ENCODE assay signal across 2 cellular contexts in genomic region chr19:34188388-34188787, GRCh38.
TF ChIP-seq lines count a peak whose summit lies in the region.

No MANE protein-coding gene starts in this region.

TF ChIP-seq in HEK293, 187 proteins besides CTCF, POLR2A, EP300 and RAD21:
- TF ChIP-seq ZNF146 (tag by site-specific recombination; IDR thresholded peaks at IDR 0.05) (peak; percentile 21; the same call in 1 of the 2 replicates), ZEB2 (tag by site-specific recombination; IDR thresholded peaks at IDR 0.05) (0 out of 2 replicates have a peak, but pooled peaks have one; percentile 15), PRDM1 (tag by site-specific recombination; IDR thresholded peaks at IDR 0.05) (peak; percentile 60), OSR2 (tag by site-specific recombination; IDR thresholded peaks at IDR 0.05) (peak; percentile 21; the same call in 1 of the 2 replicates), RBAK (tag by site-specific recombination; IDR thresholded peaks at IDR 0.05) (no peak), ZXDB (tag by site-specific recombination; IDR thresholded peaks at IDR 0.05) (no peak), ZFP37 (tag by site-specific recombination; IDR thresholded peaks at IDR 0.05) (peak; percentile 17; the same call in 1 of the 2 replicates), ZNF600 (tag by site-specific recombination; IDR thresholded peaks at IDR 0.05) (no peak), ZNF175 (tag by site-specific recombination; IDR thresholded peaks at IDR 0.05) (no peak), ZNF366 (tag by site-specific recombination; conservative IDR thresholded peaks at IDR 0.05) (peak; percentile 31; the same call in 1 of the 2 replicates), ZNF311 (tag by site-specific recombination; IDR thresholded peaks at IDR 0.05; ENCODE audit: borderline replicate concordance) (no peak), ZNF140 (tag by site-specific recombination; IDR thresholded peaks at IDR 0.05) (no peak), ZBTB11 (tag by site-specific recombination; conservative IDR thresholded peaks at IDR 0.05; ENCODE audit: low read depth) (no peak), ZNF394 (tag by site-specific recombination; IDR thresholded peaks at IDR 0.05; ENCODE audit: borderline replicate concordance) (no peak), ZNF629 (tag by site-specific recombination; IDR thresholded peaks at IDR 0.05) (peak; percentile 26; the same call in 1 of the 2 replicates), ZNF701 (tag by site-specific recombination; IDR thresholded peaks at IDR 0.05) (no peak), ZNF426 (tag by site-specific recombination; IDR thresholded peaks at IDR 0.05) (no peak), IKZF3 (tag by site-specific recombination; IDR thresholded peaks at IDR 0.05) (peak; percentile 56)
TF ChIP-seq in HEK293: peak in this region for 8.

TF ChIP-seq in K562, 482 proteins besides CTCF, POLR2A, EP300 and RAD21:
- no peak for TF ChIP-seq CEBPG (CRISPR knock-in tag; IDR thresholded peaks at IDR 0.05)
- TF ChIP-seq CEBPG (tag; conservative IDR thresholded peaks at IDR 0.05 in 1 of 2, IDR thresholded peaks at IDR 0.05 in 1 of 2) = 0 out of 4 replicates have a peak, but pooled peaks of 1 of the 2 experiments have one; percentile 17
- TF ChIP-seq CEBPB (tag; IDR thresholded peaks at IDR 0.05) = 0 out of 2 replicates have a peak, but pooled peaks have one; percentile 45
- no peak for TF ChIP-seq ZNF217 (CRISPR knock-in tag; IDR thresholded peaks at IDR 0.05)
